10 cellular contexts compared by ENCODE assay signal in the genomic region with DNA sequence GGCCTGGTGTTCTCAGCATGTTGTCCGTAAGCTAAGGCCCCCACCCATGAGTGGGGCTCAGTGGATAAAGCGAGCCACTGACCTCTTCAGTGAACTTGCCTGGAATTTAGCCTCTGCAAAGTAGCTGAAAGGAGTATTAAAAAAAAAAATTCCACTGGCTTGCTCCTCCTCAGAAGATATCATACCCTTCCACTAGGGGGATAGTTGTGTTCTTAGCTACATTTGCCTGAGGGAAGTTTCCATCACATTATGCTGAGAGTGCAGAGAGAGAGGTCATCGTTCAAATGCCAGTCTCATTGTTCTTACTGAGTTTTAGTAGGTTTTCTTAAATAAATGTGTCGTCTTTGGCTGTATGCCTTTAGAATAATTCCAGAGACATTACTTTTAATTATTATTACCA.
DNase-seq lines count a peak whose midpoint lies in the region; ATAC-seq and TF ChIP-seq lines count a peak whose summit lies in the region.
"Had no signal": no experiment of that assay in that cellular context is flagged by ENCODE, and none has a peak within 500 bp of the region (broad histone marks: within the 10 kb centered on the region; RNA-seq: fewer than 3 reads in every experiment).

No MANE protein-coding gene starts in this region.

- H3K36me3 ChIP-seq in esophagus muscularis mucosa, result no peaks in the 10 kb centered on the region

- TF ChIP-seq CTCF in GM12874 (IDR thresholded peaks at IDR 0.05; ENCODE audit: insufficient read depth, low read depth, low read length) (peak; percentile 28; the same call in 1 of the 2 replicates), VCaP (conservative IDR thresholded peaks at IDR 0.05) (peak; percentile 77), nephron (IDR thresholded peaks at IDR 0.05; ENCODE audit: unreplicated experiment in 3 of 3) (peak in 2 of 3 experiments; percentile 13 to 20), esophagus muscularis mucosa (IDR thresholded peaks at IDR 0.05) (no peak)

- TF ChIP-seq RAD21 in Ishikawa (IDR thresholded peaks at IDR 0.05; ENCODE audit: low read depth), result peak; percentile 28

- no peaks in the 10 kb centered on the region for H3K27me3 ChIP-seq in esophagus muscularis mucosa

- TF ChIP-seq EP300 in Ishikawa (IDR thresholded peaks at IDR 0.05; ENCODE audit: borderline replicate concordance), result no peak
- TF ChIP-seq EP300 in esophagus muscularis mucosa (IDR thresholded peaks at IDR 0.05), result no peak

- H3K4me1 Mint-ChIP-seq in nephron, result no peaks in the 10 kb centered on the region
- H3K4me1 Mint-ChIP-seq in activated CD8-positive, alpha-beta memory T cell treated with anti-CD3 and anti-CD28 coated beads, Interleukin-2, amount 10 ng/mL, durations not matched to agents 7 days and 5 days, result no peaks in the 10 kb centered on the region

- H3K27ac Mint-ChIP-seq in nephron, result no peak overlapping the region
- no peak overlapping the region for H3K27ac Mint-ChIP-seq in activated CD8-positive, alpha-beta memory T cell treated with anti-CD3 and anti-CD28 coated beads, Interleukin-2, amount 10 ng/mL, durations not matched to agents 7 days and 5 days
- H3K27ac Mint-ChIP-seq: effector memory CD8-positive, alpha-beta T cell had no signal

- H3K9me3 Mint-ChIP-seq in nephron, result peaks cover 13% of the 10 kb centered on the region
- H3K9me3 Mint-ChIP-seq in activated CD8-positive, alpha-beta memory T cell treated with anti-CD3 and anti-CD28 coated beads, Interleukin-2, amount 10 ng/mL, durations not matched to agents 7 days and 5 days (ENCODE audit: low read depth), result peaks cover 9% of the 10 kb centered on the region

- intact Hi-C loops in esophagus muscularis mucosa (cut with DNase I), result no loop called here

- H3K4me1 ChIP-seq in esophagus muscularis mucosa, result no peaks in the 10 kb centered on the region

- no peak for ATAC-seq in HG02885 (IDR thresholded peaks at IDR 0.05; ENCODE audit: poor library complexity, unreplicated experiment)
- no peak for ATAC-seq in activated CD8-positive, alpha-beta memory T cell treated with anti-CD3 and anti-CD28 coated beads, Interleukin-2, amount 10 ng/mL, durations not matched to agents 7 days and 5 days
- ATAC-seq: effector memory CD8-positive, alpha-beta T cell had no signal

- H3K27ac ChIP-seq in VCaP (no peak overlapping the region), esophagus muscularis mucosa (replicated peaks in 1 of 4) (no peak overlapping the region)

- no peak for DNase-seq in esophagus muscularis mucosa (ENCODE audit: extremely low spot score)
- no peak for DNase-seq in activated CD8-positive, alpha-beta memory T cell treated with anti-CD3 and anti-CD28 coated beads, Interleukin-2, amount 10 ng/mL, durations not matched to agents 7 days and 5 days
- DNase-seq: activated effector memory CD4-positive, alpha-beta T cell treated with Interleukin-2 at 50 U/mL for 16 hours; effector memory CD8-positive, alpha-beta T cell; islet precursor cell had no signal

- WGBS in esophagus muscularis mucosa, result 78% methylated on average over 4 of the region's 4 CpGs

- H3K4me3 Mint-ChIP-seq in nephron, result no peak overlapping the region
- no peak overlapping the region for H3K4me3 Mint-ChIP-seq in activated CD8-positive, alpha-beta memory T cell treated with anti-CD3 and anti-CD28 coated beads, Interleukin-2, amount 10 ng/mL, durations not matched to agents 7 days and 5 days
- H3K4me3 Mint-ChIP-seq: effector memory CD8-positive, alpha-beta T cell had no signal

- no peaks in the 10 kb centered on the region for H3K36me3 Mint-ChIP-seq in nephron (ENCODE audit: low read depth)
- H3K36me3 Mint-ChIP-seq in activated CD8-positive, alpha-beta memory T cell treated with anti-CD3 and anti-CD28 coated beads, Interleukin-2, amount 10 ng/mL, durations not matched to agents 7 days and 5 days, result no peaks in the 10 kb centered on the region

- peaks cover 0 to 8% (median 5%) of the 10 kb centered on the region in 4 donors for H3K9me3 ChIP-seq in esophagus muscularis mucosa

- no peak overlapping the region for H3K4me3 ChIP-seq in esophagus muscularis mucosa

- CTCF ChIA-PET in activated CD8-positive, alpha-beta memory T cell treated with anti-CD3 and anti-CD28 coated beads, Interleukin-2, amount 10 ng/mL, durations not matched to agents 7 days and 5 days (lab: Charles Lee), result no interaction called here

- H3K27me3 Mint-ChIP-seq in nephron (ENCODE audit: low read depth), result no peaks in the 10 kb centered on the region
- H3K27me3 Mint-ChIP-seq in activated CD8-positive, alpha-beta memory T cell treated with anti-CD3 and anti-CD28 coated beads, Interleukin-2, amount 10 ng/mL, durations not matched to agents 7 days and 5 days, result no peaks in the 10 kb centered on the region
- H3K27me3 Mint-ChIP-seq: effector memory CD8-positive, alpha-beta T cell had no signal

- TF ChIP-seq POLR2A in esophagus muscularis mucosa (IDR thresholded peaks at IDR 0.05; ENCODE audit: low read depth), result no peak

TF ChIP-seq in Ishikawa, 13 proteins besides CTCF, POLR2A, EP300 and RAD21:
- TF ChIP-seq NFIC (IDR thresholded peaks at IDR 0.05) (no peak), CREB1 (IDR thresholded peaks at IDR 0.05; ENCODE audit: low read depth) (no peak), EGR1 (IDR thresholded peaks at IDR 0.05) (no peak), TEAD4 (IDR thresholded peaks at IDR 0.05) (no peak), FOXM1 (IDR thresholded peaks at IDR 0.05; ENCODE audit: borderline replicate concordance, low read depth) (no peak), TAF1 (IDR thresholded peaks at IDR 0.05; ENCODE audit: low read depth) (no peak), YY1 (IDR thresholded peaks at IDR 0.05; ENCODE audit: low read depth) (no peak), TCF12 (IDR thresholded peaks at IDR 0.05; ENCODE audit: low read depth) (no peak), ZBTB7A (IDR thresholded peaks at IDR 0.05; ENCODE audit: low read depth) (no peak), CEBPB (IDR thresholded peaks at IDR 0.05) (no peak)
- TF ChIP-seq, protein P1, sequence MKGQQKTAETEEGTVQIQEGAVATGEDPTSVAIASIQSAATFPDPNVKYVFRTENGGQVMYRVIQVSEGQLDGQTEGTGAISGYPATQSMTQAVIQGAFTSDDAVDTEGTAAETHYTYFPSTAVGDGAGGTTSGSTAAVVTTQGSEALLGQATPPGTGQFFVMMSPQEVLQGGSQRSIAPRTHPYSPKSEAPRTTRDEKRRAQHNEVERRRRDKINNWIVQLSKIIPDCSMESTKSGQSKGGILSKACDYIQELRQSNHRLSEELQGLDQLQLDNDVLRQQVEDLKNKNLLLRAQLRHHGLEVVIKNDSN (IDR thresholded peaks at IDR 0.05), result no peak
- TF ChIP-seq, protein P2, sequence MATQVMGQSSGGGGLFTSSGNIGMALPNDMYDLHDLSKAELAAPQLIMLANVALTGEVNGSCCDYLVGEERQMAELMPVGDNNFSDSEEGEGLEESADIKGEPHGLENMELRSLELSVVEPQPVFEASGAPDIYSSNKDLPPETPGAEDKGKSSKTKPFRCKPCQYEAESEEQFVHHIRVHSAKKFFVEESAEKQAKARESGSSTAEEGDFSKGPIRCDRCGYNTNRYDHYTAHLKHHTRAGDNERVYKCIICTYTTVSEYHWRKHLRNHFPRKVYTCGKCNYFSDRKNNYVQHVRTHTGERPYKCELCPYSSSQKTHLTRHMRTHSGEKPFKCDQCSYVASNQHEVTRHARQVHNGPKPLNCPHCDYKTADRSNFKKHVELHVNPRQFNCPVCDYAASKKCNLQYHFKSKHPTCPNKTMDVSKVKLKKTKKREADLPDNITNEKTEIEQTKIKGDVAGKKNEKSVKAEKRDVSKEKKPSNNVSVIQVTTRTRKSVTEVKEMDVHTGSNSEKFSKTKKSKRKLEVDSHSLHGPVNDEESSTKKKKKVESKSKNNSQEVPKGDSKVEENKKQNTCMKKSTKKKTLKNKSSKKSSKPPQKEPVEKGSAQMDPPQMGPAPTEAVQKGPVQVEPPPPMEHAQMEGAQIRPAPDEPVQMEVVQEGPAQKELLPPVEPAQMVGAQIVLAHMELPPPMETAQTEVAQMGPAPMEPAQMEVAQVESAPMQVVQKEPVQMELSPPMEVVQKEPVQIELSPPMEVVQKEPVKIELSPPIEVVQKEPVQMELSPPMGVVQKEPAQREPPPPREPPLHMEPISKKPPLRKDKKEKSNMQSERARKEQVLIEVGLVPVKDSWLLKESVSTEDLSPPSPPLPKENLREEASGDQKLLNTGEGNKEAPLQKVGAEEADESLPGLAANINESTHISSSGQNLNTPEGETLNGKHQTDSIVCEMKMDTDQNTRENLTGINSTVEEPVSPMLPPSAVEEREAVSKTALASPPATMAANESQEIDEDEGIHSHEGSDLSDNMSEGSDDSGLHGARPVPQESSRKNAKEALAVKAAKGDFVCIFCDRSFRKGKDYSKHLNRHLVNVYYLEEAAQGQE (IDR thresholded peaks at IDR 0.05; ENCODE audit: low read depth), result no peak
- TF ChIP-seq, protein P3, sequence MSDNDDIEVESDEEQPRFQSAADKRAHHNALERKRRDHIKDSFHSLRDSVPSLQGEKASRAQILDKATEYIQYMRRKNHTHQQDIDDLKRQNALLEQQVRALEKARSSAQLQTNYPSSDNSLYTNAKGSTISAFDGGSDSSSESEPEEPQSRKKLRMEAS (IDR thresholded peaks at IDR 0.05), result no peak

Comparison
In these comparisons a context has a peak if more than half of its experiments do, and no peak if none do; other contexts are left out.
1. CTCF ChIP-seq: peak in GM12874 (single experiment), VCaP (single experiment) and nephron (2 of 3); none in esophagus muscularis mucosa (0 of 3).